Comparison of ENCODE assay signal across 25 cellular contexts in the genomic region with DNA sequence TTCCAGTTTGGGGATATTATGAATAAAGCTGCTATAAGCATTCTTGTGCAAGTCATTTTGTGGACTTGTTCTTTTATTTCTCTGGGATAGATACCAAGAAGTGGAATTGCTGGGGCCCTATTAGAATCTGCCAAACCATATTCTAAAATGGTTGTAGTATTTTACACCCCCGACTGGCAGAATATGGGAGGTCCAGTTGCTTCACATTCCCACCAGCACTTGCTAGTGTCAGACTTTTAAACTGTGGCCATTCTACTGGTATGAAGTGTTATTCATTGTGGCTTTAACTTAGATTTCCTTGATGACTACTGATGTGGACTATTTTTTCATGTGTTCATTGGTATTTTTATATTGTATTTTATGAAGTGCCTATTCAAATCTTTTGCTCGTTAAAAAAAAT. TPM values are rescaled to one million over a fixed set of nuclear protein-coding genes. Genes with fewer than 3 reads are reported as not detected.
"Had no signal": no experiment of that assay in that cellular context is flagged by ENCODE, and none has a peak within 500 bp of the region (broad histone marks: within the 10 kb centered on the region; RNA-seq: fewer than 3 reads in every experiment).

No MANE protein-coding gene starts in this region.

- H3K4me1 ChIP-seq: colonic mucosa, esophagus muscularis mucosa, left lung, upper lobe of left lung had no signal

- H3K27ac Mint-ChIP-seq: activated CD4-positive, alpha-beta T cell treated with anti-CD3 and anti-CD28 coated beads, Interleukin-2, amount 10 ng/mL, durations not matched to agents 7 days and 5 days; activated naive CD4-positive, alpha-beta T cell treated with anti-CD3 and anti-CD28 coated beads, Interleukin-2, amount 50 U/mL, for 72 hours; activated T-helper 17 cell treated with anti-CD3 and anti-CD28 coated beads, Interleukin-2, amount 50 U/mL, for 72 hours; naive B cell; progenitor cell of endocrine pancreas had no signal

- H3K36me3 ChIP-seq: colonic mucosa, esophagus muscularis mucosa, left lung, spleen, upper lobe of left lung, WERI-Rb-1 had no signal

- H3K27ac ChIP-seq: colonic mucosa, esophagus muscularis mucosa, left lung, spleen, upper lobe of left lung, WERI-Rb-1 had no signal

- FAIRE-seq: bronchial epithelial cell, frontal cortex had no signal

- H3K4me3 ChIP-seq: colonic mucosa, esophagus muscularis mucosa, left lung, lung, spleen, upper lobe of left lung had no signal

- H3K27me3 ChIP-seq: colonic mucosa, esophagus muscularis mucosa, left lung, spleen, upper lobe of left lung had no signal

- H3K4me1 Mint-ChIP-seq: naive B cell had no signal

- ATAC-seq: activated CD8-positive, alpha-beta T cell treated with anti-CD3 and anti-CD28 coated beads for 36 hours; activated naive CD4-positive, alpha-beta T cell treated with anti-CD3 and anti-CD28 coated beads, Interleukin-2, amount 50 U/mL, for 72 hours; activated T-helper 17 cell treated with anti-CD3 and anti-CD28 coated beads, Interleukin-2, amount 50 U/mL, for 72 hours; left lung; stimulated activated naive CD8-positive, alpha-beta T cell treated with anti-CD3 and anti-CD28 coated beads, Interleukin-15, Interleukin-2, amounts not matched to agents 100 U/mL and 50 U/mL, for 24 hours had no signal

- H3K9me3 Mint-ChIP-seq: activated CD4-positive, alpha-beta T cell treated with anti-CD3 and anti-CD28 coated beads, Interleukin-2, amount 10 ng/mL, durations not matched to agents 7 days and 5 days; activated CD8-positive, alpha-beta T cell treated with anti-CD3 and anti-CD28 coated beads for 36 hours; activated naive CD4-positive, alpha-beta T cell treated with anti-CD3 and anti-CD28 coated beads, Interleukin-2, amount 50 U/mL, for 72 hours; activated T-helper 17 cell treated with anti-CD3 and anti-CD28 coated beads, Interleukin-2, amount 50 U/mL, for 72 hours; naive B cell had no signal

- H3K27me3 Mint-ChIP-seq: activated CD4-positive, alpha-beta T cell treated with anti-CD3 and anti-CD28 coated beads, Interleukin-2, amount 10 ng/mL, durations not matched to agents 7 days and 5 days; activated CD8-positive, alpha-beta T cell treated with anti-CD3 and anti-CD28 coated beads for 36 hours; activated T-helper 17 cell treated with anti-CD3 and anti-CD28 coated beads, Interleukin-2, amount 50 U/mL, for 72 hours had no signal

- H3K36me3 Mint-ChIP-seq: activated naive CD4-positive, alpha-beta T cell treated with anti-CD3 and anti-CD28 coated beads, Interleukin-2, amount 50 U/mL, for 72 hours; naive B cell had no signal

- H3K9me3 ChIP-seq: colonic mucosa, esophagus muscularis mucosa, left lung, spleen, upper lobe of left lung had no signal

- H3K4me3 Mint-ChIP-seq: activated CD4-positive, alpha-beta T cell treated with anti-CD3 and anti-CD28 coated beads, Interleukin-2, amount 10 ng/mL, durations not matched to agents 7 days and 5 days; activated CD8-positive, alpha-beta T cell treated with anti-CD3 and anti-CD28 coated beads for 36 hours; activated T-helper 17 cell treated with anti-CD3 and anti-CD28 coated beads, Interleukin-2, amount 50 U/mL, for 72 hours; naive B cell had no signal

- DNase-seq: activated CD4-positive, alpha-beta T cell treated with anti-CD3 and anti-CD28 coated beads, Interleukin-2, amount 10 ng/mL, durations not matched to agents 7 days and 5 days; activated CD4-positive, CD25-positive, alpha-beta regulatory T cell treated with anti-CD3 and anti-CD28 coated beads, Interleukin-2, amount 50 U/mL, for 72 hours; activated CD8-positive, alpha-beta T cell treated with anti-CD3 and anti-CD28 coated beads for 36 hours; activated T-cell treated with anti-CD3 and anti-CD28 coated beads, Interleukin-2, amount 50 U/mL, for 1 hour; amniotic stem cell; colonic mucosa; hippocampal formation; kidney glomerular epithelial cell; left lung; naive B cell; retina; spleen; stimulated activated CD4-positive, alpha-beta T cell treated with anti-CD3 and anti-CD28 coated beads, Interleukin-4, amount 100 ng/mL, for 1 hour; stimulated activated naive CD8-positive, alpha-beta T cell treated with anti-CD3 and anti-CD28 coated beads, Interleukin-15, Interleukin-2, amounts not matched to agents 100 U/mL and 50 U/mL, for 24 hours; T-helper 2 cell; upper lobe of left lung; WERI-Rb-1 had no signal

RNA-seq across cellular contexts. Expression of a gene that starts 42.2 kb away (rescaled TPM):
- total RNA-seq: activated naive CD4-positive, alpha-beta T cell treated with anti-CD3 and anti-CD28 coated beads, Interleukin-2, amount 50 U/mL, for 72 hours; activated T-helper 17 cell treated with anti-CD3 and anti-CD28 coated beads, Interleukin-2, amount 50 U/mL, for 72 hours; bronchial epithelial cell; esophagus muscularis mucosa; frontal cortex; osteocyte; progenitor cell of endocrine pancreas; spleen had no signal

RNA-seq across cellular contexts. Expression of a gene that starts 44.0 kb away (rescaled TPM):
- total RNA-seq: activated T-helper 17 cell treated with anti-CD3 and anti-CD28 coated beads, Interleukin-2, amount 50 U/mL, for 72 hours; bronchial epithelial cell; frontal cortex; osteocyte had no signal
